ENCODE assay signal across 8 cellular contexts in the genomic region with DNA sequence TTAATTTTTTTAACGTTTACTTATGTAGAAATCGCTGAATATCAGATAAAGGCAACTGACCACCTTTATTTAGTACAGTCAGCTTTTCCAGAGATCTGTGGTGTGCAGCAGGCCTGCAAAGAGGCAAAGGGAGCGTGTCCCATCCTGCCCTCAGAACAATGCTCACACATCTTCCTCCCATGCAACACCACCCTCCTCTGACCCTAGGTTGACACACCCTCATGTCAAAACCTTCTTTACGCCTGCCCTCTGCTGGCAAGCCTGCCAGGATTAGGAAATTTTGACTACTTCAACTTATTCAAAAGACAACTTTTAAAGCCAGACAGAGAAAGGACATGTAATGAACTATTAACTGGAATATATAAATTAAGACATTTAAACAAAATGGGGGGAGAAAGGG.
DNase-seq lines count a peak whose midpoint lies in the region; ATAC-seq and TF ChIP-seq lines count a peak whose summit lies in the region.

No MANE protein-coding gene starts in this region.

- peak; percentile 57 for TF ChIP-seq CTCF in cardiac muscle cell (IDR thresholded peaks at IDR 0.05; ENCODE audit: low read depth, low read length)

- ATAC-seq in HG02763 (IDR thresholded peaks at IDR 0.05; ENCODE audit: unreplicated experiment) (peak; percentile 53), sciatic nerve (peak; percentile 75), GM18502 (IDR thresholded peaks at IDR 0.05; ENCODE audit: poor library complexity, unreplicated experiment) (no peak), HG03280 (IDR thresholded peaks at IDR 0.05; ENCODE audit: unreplicated experiment) (no peak)

- no peaks in the 10 kb centered on the region for H3K27me3 ChIP-seq in cardiac muscle cell

- peak; percentile 10 for DNase-seq in COLO668 (lab: John Stamatoyannopoulos, UW; ENCODE audit: unreplicated experiment)
- DNase-seq in RKO (ENCODE audit: low spot score): peak; percentile 81
- peak in 3 of 4 experiments; percentile 13 to 60 (median 38) for DNase-seq in activated naive CD4-positive, alpha-beta T cell (lab: John Stamatoyannopoulos, UW)
- peak; percentile 33 to 79 for DNase-seq in cardiac muscle cell (ENCODE audit: low read depth in 1 of 2, low spot score in 1 of 2)
- DNase-seq in sciatic nerve (ENCODE audit: low spot score): peak; percentile 79

- H3K36me3 ChIP-seq in cardiac muscle cell: no peaks in the 10 kb centered on the region

- H3K27ac ChIP-seq in cardiac muscle cell: no peak overlapping the region

- no peaks in the 10 kb centered on the region for H3K9me3 ChIP-seq in cardiac muscle cell (ENCODE audit: low read depth)

- H3K4me3 ChIP-seq in cardiac muscle cell: no peak overlapping the region

- peaks cover 51% of the 10 kb centered on the region for H3K4me1 ChIP-seq in cardiac muscle cell (ENCODE audit: low read depth)

- intact Hi-C loops in sciatic nerve (cut with DNase I): no loop called here

Comparison
In these comparisons a context has a peak if more than half of its experiments do, and no peak if none do; other contexts are left out.
1. DNase-seq: peak in every context shown above with its lines; median percentile 81 in RKO; 79 in sciatic nerve; 56 in cardiac muscle cell; 38 in activated naive CD4-positive, alpha-beta T cell; 10 in COLO668.
2. ATAC-seq: peak in HG02763 (single experiment) and sciatic nerve (single experiment); none in GM18502 (single experiment) and HG03280 (single experiment).